31 cellular contexts compared by ENCODE assay signal in the genomic region with DNA sequence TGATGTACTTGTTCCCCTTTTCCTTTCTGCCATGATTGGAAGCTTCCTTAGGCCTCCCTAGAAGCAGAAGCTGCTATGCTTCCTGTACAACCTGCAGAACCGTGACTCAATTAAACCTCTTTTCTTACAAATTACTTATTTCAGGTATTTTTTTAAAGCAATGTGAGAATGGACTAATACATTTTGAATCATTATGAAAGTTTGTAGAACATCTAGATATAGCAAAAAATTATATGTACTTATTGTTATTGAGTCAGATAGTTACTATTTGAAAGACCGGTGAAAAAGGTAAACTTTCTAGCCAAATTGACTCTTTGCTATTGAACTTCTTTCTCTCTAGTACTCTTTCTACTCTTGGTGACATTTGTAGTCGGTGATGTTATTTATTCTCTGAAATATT.
"Had no signal": no experiment of that assay in that cellular context is flagged by ENCODE, and none has a peak within 500 bp of the region (broad histone marks: within the 10 kb centered on the region; RNA-seq: fewer than 3 reads in every experiment).

No MANE protein-coding gene starts in this region.

- H3K4me3 ChIP-seq: body of pancreas, esophagus squamous epithelium, gastroesophageal sphincter had no signal

- H3K27me3 ChIP-seq: body of pancreas, esophagus squamous epithelium, gastroesophageal sphincter had no signal

- H3K9me3 ChIP-seq: body of pancreas, esophagus squamous epithelium, gastroesophageal sphincter had no signal

- DNase-seq: activated CD4-positive, alpha-beta memory T cell treated with anti-CD3 and anti-CD28 coated beads for 36 hours; activated CD4-positive, alpha-beta T cell treated with anti-CD3 and anti-CD28 coated beads for 36 hours; activated CD4-positive, alpha-beta T cell treated with anti-CD3 and anti-CD28 coated beads, Interleukin-2, amount 10 ng/mL, durations not matched to agents 24 days and 14 days; activated CD4-positive, CD25-positive, alpha-beta regulatory T cell; activated CD4-positive, CD25-positive, alpha-beta regulatory T cell treated with anti-CD3 and anti-CD28 coated beads, Interleukin-2, amount 50 U/mL, for 72 hours; activated CD8-positive, alpha-beta memory T cell treated with anti-CD3 and anti-CD28 coated beads, Interleukin-2, amount 10 ng/mL, durations not matched to agents 7 days and 5 days; activated CD8-positive, alpha-beta memory T cell treated with anti-CD3 and anti-CD28 coated beads, Interleukin-2, amount 50 U/mL, for 4 hours; activated CD8-positive, alpha-beta T cell treated with anti-CD3 and anti-CD28 coated beads, Interleukin-2, amount 10 ng/mL, durations not matched to agents 7 days and 5 days; activated effector memory CD4-positive, alpha-beta T cell treated with anti-CD3 and anti-CD28 coated beads, Interleukin-2, amount 50 U/mL, for 16 hours; activated naive CD4-positive, alpha-beta T cell treated with anti-CD3 and anti-CD28 coated beads for 36 hours; activated T-cell treated with anti-CD3 and anti-CD28 coated beads, Interleukin-2, amount 50 U/mL, for 1 hour; activated T-cell treated with anti-CD3 and anti-CD28 coated beads, Interleukin-2, amount 50 U/mL, for 48 hours; amygdala; aorta; body of pancreas; caudate nucleus; effector CD8-positive, alpha-beta T cell; esophagus squamous epithelium; foreskin melanocyte; hippocampal formation; T-helper 17 cell; T1000 had no signal

- H3K27me3 Mint-ChIP-seq: activated CD4-positive, alpha-beta memory T cell treated with anti-CD3 and anti-CD28 coated beads for 36 hours; activated CD4-positive, alpha-beta T cell treated with anti-CD3 and anti-CD28 coated beads for 36 hours; activated CD4-positive, alpha-beta T cell treated with anti-CD3 and anti-CD28 coated beads, Interleukin-2, amount 10 ng/mL, durations not matched to agents 24 days and 14 days; activated CD8-positive, alpha-beta memory T cell treated with anti-CD3 and anti-CD28 coated beads, Interleukin-2, amount 10 ng/mL, durations not matched to agents 7 days and 5 days; activated naive CD8-positive, alpha-beta T cell; T-helper 17 cell had no signal

- H3K36me3 Mint-ChIP-seq: activated CD4-positive, alpha-beta memory T cell treated with anti-CD3 and anti-CD28 coated beads for 36 hours; activated CD8-positive, alpha-beta memory T cell treated with anti-CD3 and anti-CD28 coated beads, Interleukin-2, amount 10 ng/mL, durations not matched to agents 7 days and 5 days; activated naive CD8-positive, alpha-beta T cell had no signal

- H3K4me1 Mint-ChIP-seq: activated CD4-positive, alpha-beta T cell treated with anti-CD3 and anti-CD28 coated beads for 36 hours; activated CD4-positive, alpha-beta T cell treated with anti-CD3 and anti-CD28 coated beads, Interleukin-2, amount 10 ng/mL, durations not matched to agents 24 days and 14 days; activated CD8-positive, alpha-beta memory T cell treated with anti-CD3 and anti-CD28 coated beads, Interleukin-2, amount 10 ng/mL, durations not matched to agents 7 days and 5 days; T-helper 17 cell had no signal

- ATAC-seq: activated CD4-positive, alpha-beta T cell treated with anti-CD3 and anti-CD28 coated beads for 36 hours; activated CD8-positive, alpha-beta memory T cell treated with anti-CD3 and anti-CD28 coated beads, Interleukin-2, amount 10 ng/mL, durations not matched to agents 7 days and 5 days; activated CD8-positive, alpha-beta T cell treated with anti-CD3 and anti-CD28 coated beads, Interleukin-2, amount 10 ng/mL, durations not matched to agents 7 days and 5 days; body of pancreas; gastroesophageal sphincter; T-helper 17 cell had no signal

- H3K27ac Mint-ChIP-seq: activated CD4-positive, alpha-beta memory T cell treated with anti-CD3 and anti-CD28 coated beads for 36 hours; activated CD4-positive, alpha-beta T cell treated with anti-CD3 and anti-CD28 coated beads for 36 hours; activated CD4-positive, alpha-beta T cell treated with anti-CD3 and anti-CD28 coated beads, Interleukin-2, amount 10 ng/mL, durations not matched to agents 24 days and 14 days; activated CD8-positive, alpha-beta memory T cell treated with anti-CD3 and anti-CD28 coated beads, Interleukin-2, amount 10 ng/mL, durations not matched to agents 7 days and 5 days; activated CD8-positive, alpha-beta T cell treated with anti-CD3 and anti-CD28 coated beads, Interleukin-2, amount 10 ng/mL, durations not matched to agents 7 days and 5 days; activated naive CD4-positive, alpha-beta T cell treated with anti-CD3 and anti-CD28 coated beads for 36 hours; activated naive CD8-positive, alpha-beta T cell; activated T-helper 1 cell treated with anti-CD3 and anti-CD28 coated beads, Interleukin-12 subunit alpha, Interleukin-12 subunit beta, Interleukin-2, Interleukin-4 antibody, amounts not matched to agents 30 ng/mL and 10 ng/mL and 1 ng/mL, durations not matched to agents 14 hours and 24 hours and 36 hours; activated T-helper 2 cell treated with anti-CD3 and anti-CD28 coated beads, Interferon-gamma antibody, Interleukin-2, Interleukin-4, amounts not matched to agents 10 μg/mL and 5 μg/mL and 100 μg/mL, durations not matched to agents 14 hours and 24 hours and 36 hours; T-helper 17 cell; T-helper 2 cell treated with Interferon-gamma antibody and Interleukin-4, amounts not matched to agents 5 μg/mL and 100 μg/mL, for 36 hours had no signal

- H3K9me3 Mint-ChIP-seq: activated CD4-positive, alpha-beta T cell treated with anti-CD3 and anti-CD28 coated beads, Interleukin-2, amount 10 ng/mL, durations not matched to agents 24 days and 14 days; activated naive CD4-positive, alpha-beta T cell treated with anti-CD3 and anti-CD28 coated beads for 36 hours; activated T-helper 1 cell treated with anti-CD3 and anti-CD28 coated beads, Interleukin-12 subunit alpha, Interleukin-12 subunit beta, Interleukin-2, Interleukin-4 antibody, amounts not matched to agents 30 ng/mL and 10 ng/mL and 1 ng/mL, durations not matched to agents 14 hours and 24 hours and 36 hours had no signal

- FAIRE-seq: colon, endometrium, endothelial cell of umbilical vein had no signal

- H3K4me1 ChIP-seq: body of pancreas, esophagus squamous epithelium, gastroesophageal sphincter had no signal

- H3K36me3 ChIP-seq: esophagus squamous epithelium, gastroesophageal sphincter had no signal

- H3K4me3 Mint-ChIP-seq: activated CD4-positive, alpha-beta memory T cell treated with anti-CD3 and anti-CD28 coated beads for 36 hours; activated CD4-positive, alpha-beta T cell treated with anti-CD3 and anti-CD28 coated beads for 36 hours; activated CD4-positive, alpha-beta T cell treated with anti-CD3 and anti-CD28 coated beads, Interleukin-2, amount 10 ng/mL, durations not matched to agents 24 days and 14 days; activated CD8-positive, alpha-beta memory T cell treated with anti-CD3 and anti-CD28 coated beads, Interleukin-2, amount 10 ng/mL, durations not matched to agents 7 days and 5 days; activated CD8-positive, alpha-beta T cell treated with anti-CD3 and anti-CD28 coated beads, Interleukin-2, amount 10 ng/mL, durations not matched to agents 7 days and 5 days; activated naive CD4-positive, alpha-beta T cell treated with anti-CD3 and anti-CD28 coated beads for 36 hours; activated naive CD8-positive, alpha-beta T cell; activated T-helper 1 cell treated with anti-CD3 and anti-CD28 coated beads, Interleukin-12 subunit alpha, Interleukin-12 subunit beta, Interleukin-2, Interleukin-4 antibody, amounts not matched to agents 30 ng/mL and 10 ng/mL and 1 ng/mL, durations not matched to agents 14 hours and 24 hours and 36 hours; T-helper 17 cell; T-helper 2 cell treated with Interferon-gamma antibody and Interleukin-4, amounts not matched to agents 5 μg/mL and 100 μg/mL, for 36 hours had no signal

- H3K27ac ChIP-seq: body of pancreas, epithelial cell of prostate, esophagus squamous epithelium, gastroesophageal sphincter had no signal
